In genomic region chr12:88266851-88267360, GRCh38 we compare ENCODE assay signal across 23 cellular contexts.
DNase-seq lines count a peak whose midpoint lies in the region; ATAC-seq, FAIRE-seq and TF ChIP-seq lines count a peak whose summit lies in the region.
"Had no signal": no experiment of that assay in that cellular context is flagged by ENCODE, and none has a peak within 500 bp of the region (broad histone marks: within the 10 kb centered on the region; RNA-seq: fewer than 3 reads in every experiment).

No MANE protein-coding gene starts in this region.

- H3K4me1 ChIP-seq in transverse colon = no peaks in the 10 kb centered on the region
- no peaks in the 10 kb centered on the region for H3K4me1 ChIP-seq in thyroid gland
- H3K4me1 ChIP-seq: parathyroid adenoma, upper lobe of left lung had no signal

- H3K27me3 ChIP-seq in transverse colon (no peaks in the 10 kb centered on the region), thyroid gland (no peaks in the 10 kb centered on the region)
- H3K27me3 ChIP-seq: dorsolateral prefrontal cortex, stomach, upper lobe of left lung had no signal

- H3K4me3 ChIP-seq in transverse colon = no peak overlapping the region
- H3K4me3 ChIP-seq in thyroid gland (replicated peaks in 1 of 3) = no peak overlapping the region
- H3K4me3 ChIP-seq: dorsolateral prefrontal cortex, stomach, upper lobe of left lung had no signal

- intact Hi-C loops in transverse colon (cut with DNase I; ENCODE audit: low total_unique reads) (no loop called here), thyroid gland (cut with DNase I) (no loop called here)

- H3K27ac ChIP-seq in transverse colon (peak overlapping the region in 3 of 4 donors; percentile 1 to 58 (median 21)), thyroid gland (no peak overlapping the region)
- H3K27ac ChIP-seq: dorsolateral prefrontal cortex, epithelial cell of prostate, parathyroid adenoma, stomach, upper lobe of left lung, WERI-Rb-1 had no signal

- no peak for TF ChIP-seq EP300 in transverse colon (IDR thresholded peaks at IDR 0.05; ENCODE audit: low read depth)

- TF ChIP-seq CTCF in transverse colon (IDR thresholded peaks at IDR 0.05) (no peak), thyroid gland (IDR thresholded peaks at IDR 0.05) (no peak), GM10266 (IDR thresholded peaks at IDR 0.05; ENCODE audit: control insufficient read depth, insufficient read depth, low read depth, missing control alignments) (no peak)

- DNase-seq in NCI-H2196 (lab: John Stamatoyannopoulos, UW; ENCODE audit: unreplicated experiment) (peak; percentile 39), NCI-H2196 treated with DMSO at 0.1 percent for 48 hours (lab: John Stamatoyannopoulos, UW; ENCODE audit: unreplicated experiment) (no peak), NCI-H1105 (lab: John Stamatoyannopoulos, UW) (peak; percentile 14), transverse colon (no peak), thyroid gland (no peak), GM10266 (ENCODE audit: extremely low spot score) (no peak)
- DNase-seq: activated CD4-positive, alpha-beta T cell treated with anti-CD3 and anti-CD28 coated beads, Interleukin-2, amount 50 U/mL, for 4 hours; activated gamma-delta T cell treated with Interleukin-2 at 50 U/mL for 16 hours; amniotic stem cell; dorsolateral prefrontal cortex; mesendoderm; NCI-H187; NCI-H510A treated with DMSO at 0.1 percent for 48 hours; OCI-M1; stomach; upper lobe of left lung; WERI-Rb-1 had no signal

- no peak for ATAC-seq in HG03097 (IDR thresholded peaks at IDR 0.05; ENCODE audit: low FRiP score, unreplicated experiment)
- ATAC-seq: natural killer cell treated with Interleukin-12 subunit alpha and Interleukin-12 subunit beta and Interleukin-15 and Interleukin-18, amount 100 ng/mL, for 72 hours had no signal

- no peaks in the 10 kb centered on the region for H3K9me3 ChIP-seq in transverse colon
- no peaks in the 10 kb centered on the region for H3K9me3 ChIP-seq in thyroid gland
- H3K9me3 ChIP-seq: stomach, upper lobe of left lung had no signal

- H3K36me3 ChIP-seq in transverse colon (no peaks in the 10 kb centered on the region), thyroid gland (no peaks in the 10 kb centered on the region)
- H3K36me3 ChIP-seq: stomach, upper lobe of left lung, WERI-Rb-1 had no signal

- TF ChIP-seq POLR2A in transverse colon (IDR thresholded peaks at IDR 0.05) (no peak), thyroid gland (IDR thresholded peaks at IDR 0.05) (no peak)

- peak; percentile 98 for FAIRE-seq in endometrium (lab: Jason Lieb, UNC)
- FAIRE-seq: A204.1 had no signal

- WGBS in transverse colon (ENCODE audit: low coverage in 1 of 2), 2 donors = 35 to 48% methylated on average over 2 of the region's 2 CpGs
- 37 to 51% methylated on average over 2 of the region's 2 CpGs for WGBS in thyroid gland, 2 donors

- in situ Hi-C loops in transverse colon (cut with MboI; ENCODE audit: low pct_ligation_motif_present in 1 of 4, low pct_unique_long_range_greater_than_20kb in 1 of 4, low sequenced_read_pairs in 3 of 4) = no loop called here

Comparison
In these comparisons a context has a peak if more than half of its experiments do, and no peak if none do; other contexts are left out.
1. DNase-seq: peak in NCI-H2196 (single experiment) and NCI-H1105 (single experiment); none in NCI-H2196 treated with DMSO at 0.1 percent for 48 hours (single experiment), transverse colon (single experiment), thyroid gland (0 of 2) and GM10266 (single experiment).
2. H3K27ac ChIP-seq: peak in transverse colon (3 of 4); none in thyroid gland (0 of 3).